In genomic region chr2:23603581-23603980, GRCh38 we compare ENCODE assay signal across 15 cellular contexts.
"Had no signal": no experiment of that assay in that cellular context is flagged by ENCODE, and none has a peak within 500 bp of the region (broad histone marks: within the 10 kb centered on the region; RNA-seq: fewer than 3 reads in every experiment).

No MANE protein-coding gene starts in this region.

- H3K9me3 Mint-ChIP-seq: endodermal cell had no signal

- H3K27ac ChIP-seq: epithelial cell of prostate, thoracic aorta had no signal

- H3K4me3 Mint-ChIP-seq: activated CD8-positive, alpha-beta memory T cell treated with anti-CD3 and anti-CD28 coated beads, Interleukin-2, amount 10 ng/mL, durations not matched to agents 7 days and 5 days; activated naive CD8-positive, alpha-beta T cell treated with anti-CD3 and anti-CD28 coated beads for 36 hours; endodermal cell; nephron; T-helper 2 cell treated with Interferon-gamma antibody and Interleukin-4, amounts not matched to agents 5 μg/mL and 100 μg/mL, for 36 hours had no signal

- H3K4me1 Mint-ChIP-seq: activated CD8-positive, alpha-beta memory T cell treated with anti-CD3 and anti-CD28 coated beads, Interleukin-2, amount 10 ng/mL, durations not matched to agents 7 days and 5 days; activated naive CD8-positive, alpha-beta T cell treated with anti-CD3 and anti-CD28 coated beads for 36 hours had no signal

- H3K4me3 ChIP-seq: thoracic aorta had no signal

- DNase-seq: activated CD4-positive, alpha-beta T cell treated with anti-CD3 and anti-CD28 coated beads, Interleukin-2, amount 50 U/mL, for 48 hours; activated CD8-positive, alpha-beta memory T cell treated with anti-CD3 and anti-CD28 coated beads, Interleukin-2, amount 10 ng/mL, durations not matched to agents 7 days and 5 days; activated naive CD8-positive, alpha-beta T cell treated with anti-CD3 and anti-CD28 coated beads for 36 hours; amniotic stem cell; endodermal cell; foreskin melanocyte; head of caudate nucleus; mesendoderm; occipital lobe; stimulated activated CD8-positive, alpha-beta memory T cell treated with anti-CD3 and anti-CD28 coated beads, Interleukin-4, amount 100 ng/mL, for 48 hours; stimulated activated naive CD8-positive, alpha-beta T cell treated with anti-CD3 and anti-CD28 coated beads, Interleukin-15, Interleukin-2, amounts not matched to agents 100 U/mL and 50 U/mL, for 24 hours had no signal

- H3K9me3 ChIP-seq: thoracic aorta had no signal

- ATAC-seq: activated CD8-positive, alpha-beta memory T cell treated with anti-CD3 and anti-CD28 coated beads, Interleukin-2, amount 10 ng/mL, durations not matched to agents 7 days and 5 days; stimulated activated naive CD8-positive, alpha-beta T cell treated with anti-CD3 and anti-CD28 coated beads, Interleukin-15, Interleukin-2, amounts not matched to agents 100 U/mL and 50 U/mL, for 24 hours had no signal

- H3K27ac Mint-ChIP-seq: activated CD8-positive, alpha-beta memory T cell treated with anti-CD3 and anti-CD28 coated beads, Interleukin-2, amount 10 ng/mL, durations not matched to agents 7 days and 5 days; activated naive CD8-positive, alpha-beta T cell treated with anti-CD3 and anti-CD28 coated beads for 36 hours; endodermal cell; nephron; T-helper 2 cell treated with Interferon-gamma antibody and Interleukin-4, amounts not matched to agents 5 μg/mL and 100 μg/mL, for 36 hours had no signal

- H3K36me3 ChIP-seq: thoracic aorta had no signal
